ENCODE assay signal across 27 cellular contexts in genomic region chr11:112617089-112617407, GRCh38.
"Had no signal": no experiment of that assay in that cellular context is flagged by ENCODE, and none has a peak within 500 bp of the region (broad histone marks: within the 10 kb centered on the region; RNA-seq: fewer than 3 reads in every experiment).

No MANE protein-coding gene starts in this region.

- H3K36me3 Mint-ChIP-seq: mesothelial cell of epicardium; naive B cell; natural killer cell; stimulated activated naive B cell treated with anti-CD40 and anti-IgM and Interleukin-4, amounts not matched to agents 10 μg/mL and 1 μg/mL and 100 μg/mL, for 72 hours had no signal

- H3K4me3 Mint-ChIP-seq: mesothelial cell of epicardium; naive B cell; natural killer cell; neural crest cell; stimulated activated naive B cell treated with anti-CD40 and anti-IgM and Interleukin-4, amounts not matched to agents 10 μg/mL and 1 μg/mL and 100 μg/mL, for 72 hours; type B pancreatic cell had no signal

- H3K27me3 Mint-ChIP-seq: type B pancreatic cell had no signal

- H3K4me3 ChIP-seq: left lung, lower lobe of right lung, skin epidermis, stomach, suprapubic skin, tibial nerve, uterus had no signal

- H3K36me3 ChIP-seq: left lung, lower lobe of right lung, neutrophil, stomach, suprapubic skin, tibial nerve, uterus had no signal

- FAIRE-seq: keratinocyte had no signal

- H3K9me3 ChIP-seq: left lung, lower lobe of right lung, neutrophil, stomach, suprapubic skin, tibial nerve, uterus had no signal

- H3K9me3 Mint-ChIP-seq: natural killer cell; stimulated activated naive B cell treated with anti-CD40 and anti-IgM and Interleukin-4, amounts not matched to agents 10 μg/mL and 1 μg/mL and 100 μg/mL, for 72 hours had no signal

- H3K4me1 Mint-ChIP-seq: naive B cell; natural killer cell; stimulated activated naive B cell treated with anti-CD40 and anti-IgM and Interleukin-4, amounts not matched to agents 10 μg/mL and 1 μg/mL and 100 μg/mL, for 72 hours had no signal

- DNase-seq: hippocampal formation; kidney glomerular epithelial cell; left cardiac atrium; left lung; lower lobe of right lung; naive B cell; natural killer cell; occipital lobe; right cardiac atrium; stimulated activated CD4-positive, alpha-beta T cell treated with anti-CD3 and anti-CD28 coated beads, Interleukin-12 subunit alpha, Interleukin-12 subunit beta, amount 100 ng/mL, for 4 hours; stimulated activated CD4-positive, alpha-beta T cell treated with anti-CD3 and anti-CD28 coated beads, Interleukin-15, amount 100 ng/mL, for 24 hours; stimulated activated CD4-positive, alpha-beta T cell treated with anti-CD3 and anti-CD28 coated beads, Interleukin-2, amount 100 ng/mL, for 24 hours; stimulated activated CD4-positive, alpha-beta T cell treated with anti-CD3 and anti-CD28 coated beads, Interleukin-4, amount 100 ng/mL, for 1 hour; stimulated activated naive B cell treated with anti-CD40 and anti-IgM and Interleukin-4, amounts not matched to agents 10 μg/mL and 1 μg/mL and 100 μg/mL, for 72 hours; stimulated activated naive CD8-positive, alpha-beta T cell treated with anti-CD3 and anti-CD28 coated beads, Interleukin-15, Interleukin-2, amounts not matched to agents 100 U/mL and 50 U/mL, for 24 hours; stomach; uterus had no signal

- ATAC-seq: left cardiac atrium; left lung; lower lobe of right lung; natural killer cell; right cardiac atrium; sciatic nerve; stimulated activated naive B cell treated with anti-CD40 and anti-IgM and Interleukin-4, amounts not matched to agents 10 μg/mL and 1 μg/mL and 100 μg/mL, for 72 hours; stimulated activated naive CD8-positive, alpha-beta T cell treated with anti-CD3 and anti-CD28 coated beads, Interleukin-15, Interleukin-2, amounts not matched to agents 100 U/mL and 50 U/mL, for 24 hours had no signal

- H3K27ac ChIP-seq: left lung, lower lobe of right lung, neutrophil, skin epidermis, stomach, suprapubic skin, tibial nerve, uterus had no signal

- H3K27ac Mint-ChIP-seq: mesothelial cell of epicardium; natural killer cell; progenitor cell of endocrine pancreas; stimulated activated naive B cell treated with anti-CD40 and anti-IgM and Interleukin-4, amounts not matched to agents 10 μg/mL and 1 μg/mL and 100 μg/mL, for 72 hours; type B pancreatic cell had no signal

- H3K4me1 ChIP-seq: left lung had no signal

- H3K27me3 ChIP-seq: left lung, stomach, suprapubic skin, tibial nerve, uterus had no signal
